Comparison of ENCODE assay signal across 8 cellular contexts in the genomic region with DNA sequence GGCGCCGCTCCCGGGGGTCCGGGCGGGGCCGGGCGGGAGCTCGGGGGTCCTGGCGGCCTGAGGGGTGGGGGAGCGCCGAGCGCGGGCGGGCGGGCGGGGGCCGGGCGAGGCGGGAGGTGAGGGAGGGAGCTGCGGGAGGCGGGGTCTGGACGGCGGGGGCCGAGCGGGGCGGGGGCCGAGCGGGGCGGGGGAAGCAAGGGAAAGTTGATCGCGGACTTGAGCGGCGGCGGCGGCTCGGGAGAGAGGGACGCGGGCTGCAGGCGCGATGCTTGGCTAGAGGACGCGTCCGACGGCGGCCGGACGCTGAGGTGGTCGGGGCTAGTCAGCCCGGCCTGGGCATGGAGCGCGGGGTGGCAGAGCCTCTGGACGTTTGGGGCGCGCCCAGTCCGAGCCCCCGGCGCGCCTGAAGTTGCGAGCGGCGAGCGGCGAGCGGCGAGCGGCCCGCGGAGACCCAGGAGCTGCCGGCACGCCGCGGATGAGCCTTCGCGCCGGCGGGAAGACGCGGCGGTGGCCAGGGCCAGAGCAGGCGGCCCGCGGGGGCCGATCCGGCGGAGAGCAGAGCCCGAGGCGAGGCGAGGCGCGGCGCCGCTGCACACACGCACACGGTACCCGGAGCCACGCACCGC. TPM values are rescaled to one million over a fixed set of nuclear protein-coding genes. Genes with fewer than 3 reads are reported as not detected.
DNase-seq lines count a peak whose midpoint lies in the region; ATAC-seq and TF ChIP-seq lines count a peak whose summit lies in the region.

A gene (plus strand): TSS at position 207 of the 626 bp plus-strand sequence. CDS start 42,912 bp downstream, outside the sequence.

- peak within 1 kb of the TSS; percentile 39 for H3K4me3 Mint-ChIP-seq in activated CD4-positive, alpha-beta memory T cell treated with anti-CD3 and anti-CD28 coated beads for 36 hours
- H3K4me3 Mint-ChIP-seq in activated CD4-positive, alpha-beta memory T cell treated with anti-CD3 and anti-CD28 coated beads, Interleukin-2, amount 10 ng/mL, durations not matched to agents 7 days and 5 days = no peak within 1 kb of the TSS

- peak within 1 kb of the TSS; percentile 91 for H3K4me3 ChIP-seq in WERI-Rb-1 (ENCODE audit: low read depth, low read length)
- peak within 1 kb of the TSS; percentile 43 to 61 (median 52) for H3K4me3 ChIP-seq in sigmoid colon

- POLR2A ChIA-PET in activated CD4-positive, alpha-beta memory T cell treated with anti-CD3 and anti-CD28 coated beads for 36 hours (lab: Charles Lee) = no interaction called here
- POLR2A ChIA-PET in activated CD4-positive, alpha-beta memory T cell treated with anti-CD3 and anti-CD28 coated beads, Interleukin-2, amount 10 ng/mL, durations not matched to agents 7 days and 5 days (lab: Charles Lee) = no interaction called here

- H3K36me3 ChIP-seq in WERI-Rb-1 (peaks cover 33% of the 10 kb centered on the region), sigmoid colon (no peaks in the 10 kb centered on the region)

- peaks cover 0 to 26% (median 18%) of the 10 kb centered on the region in 4 donors for H3K4me1 ChIP-seq in sigmoid colon

- peak; percentile 61 for ATAC-seq in left ventricle myocardium superior
- no peak for ATAC-seq in GM19328 (IDR thresholded peaks at IDR 0.05; ENCODE audit: unreplicated experiment)

- DNase-seq in activated CD4-positive, alpha-beta memory T cell treated with anti-CD3 and anti-CD28 coated beads for 36 hours = peak; percentile 25
- DNase-seq in activated CD4-positive, alpha-beta memory T cell treated with anti-CD3 and anti-CD28 coated beads, Interleukin-2, amount 10 ng/mL, durations not matched to agents 7 days and 5 days = no peak
- DNase-seq in WERI-Rb-1 = peak; percentile 83
- peak; percentile 74 for DNase-seq in left ventricle myocardium superior
- peak; percentile 70 for DNase-seq in sigmoid colon
- no peak for DNase-seq in KG1 (lab: John Stamatoyannopoulos, UW)
- no peak for DNase-seq in AG08395 (ENCODE audit: low spot score)

- no peak for TF ChIP-seq EP300 in sigmoid colon (IDR thresholded peaks at IDR 0.05)

- no peak within 1 kb of the TSS for H3K27ac Mint-ChIP-seq in activated CD4-positive, alpha-beta memory T cell treated with anti-CD3 and anti-CD28 coated beads for 36 hours
- no peak within 1 kb of the TSS for H3K27ac Mint-ChIP-seq in activated CD4-positive, alpha-beta memory T cell treated with anti-CD3 and anti-CD28 coated beads, Interleukin-2, amount 10 ng/mL, durations not matched to agents 7 days and 5 days

- no peaks in the 10 kb centered on the region for H3K27me3 ChIP-seq in WERI-Rb-1 (ENCODE audit: insufficient read depth, low read depth, severe bottlenecking)
- H3K27me3 ChIP-seq in sigmoid colon = peaks cover 25 to 49% (median 44%) of the 10 kb centered on the region in 3 donors

- peaks cover 7% of the 10 kb centered on the region for H3K4me1 Mint-ChIP-seq in activated CD4-positive, alpha-beta memory T cell treated with anti-CD3 and anti-CD28 coated beads for 36 hours (ENCODE audit: low read depth)
- peaks cover 8% of the 10 kb centered on the region for H3K4me1 Mint-ChIP-seq in activated CD4-positive, alpha-beta memory T cell treated with anti-CD3 and anti-CD28 coated beads, Interleukin-2, amount 10 ng/mL, durations not matched to agents 7 days and 5 days

- 1% methylated on average over 97 of the region's 97 CpGs for WGBS in sigmoid colon, 2 donors

- intact Hi-C loops in activated CD4-positive, alpha-beta memory T cell treated with anti-CD3 and anti-CD28 coated beads for 36 hours (cut with micrococcal nuclease) = loop anchor here (1.0 to 5.0 kb wide), 3 partner anchors 83 to 310 kb away; no protein-coding TSS in a partner anchor
- intact Hi-C loops in left ventricle myocardium superior (cut with micrococcal nuclease) = loop anchor here (10.0 kb wide), 1 partner anchor 168 kb away; no protein-coding TSS in a partner anchor
- intact Hi-C loops in sigmoid colon (cut with DNase I) = loop anchor here (2.0 to 5.0 kb wide), 5 partner anchors 80 to 415 kb away; a partner anchor contains a TSS

- H3K27me3 Mint-ChIP-seq in activated CD4-positive, alpha-beta memory T cell treated with anti-CD3 and anti-CD28 coated beads for 36 hours = peaks cover 46% of the 10 kb centered on the region
- peaks cover 66% of the 10 kb centered on the region for H3K27me3 Mint-ChIP-seq in activated CD4-positive, alpha-beta memory T cell treated with anti-CD3 and anti-CD28 coated beads, Interleukin-2, amount 10 ng/mL, durations not matched to agents 7 days and 5 days

- CTCF ChIA-PET in activated CD4-positive, alpha-beta memory T cell treated with anti-CD3 and anti-CD28 coated beads for 36 hours (lab: Charles Lee) = interaction anchor here (1.2 to 6.5 kb wide), 7 partner anchors 12 to 311 kb away, joined by 3 to 50 read pairs (median 9); no protein-coding TSS in a partner anchor
- CTCF ChIA-PET in activated CD4-positive, alpha-beta memory T cell treated with anti-CD3 and anti-CD28 coated beads, Interleukin-2, amount 10 ng/mL, durations not matched to agents 7 days and 5 days (lab: Charles Lee) = no interaction called here

- H3K9me3 Mint-ChIP-seq in activated CD4-positive, alpha-beta memory T cell treated with anti-CD3 and anti-CD28 coated beads for 36 hours = no peaks in the 10 kb centered on the region
- H3K9me3 Mint-ChIP-seq in activated CD4-positive, alpha-beta memory T cell treated with anti-CD3 and anti-CD28 coated beads, Interleukin-2, amount 10 ng/mL, durations not matched to agents 7 days and 5 days = no peaks in the 10 kb centered on the region

- no peak for TF ChIP-seq CTCF in WERI-Rb-1 (IDR thresholded peaks at IDR 0.05; ENCODE audit: low read depth, low read length)
- no peak for TF ChIP-seq CTCF in sigmoid colon (IDR thresholded peaks at IDR 0.05)

- no peak for TF ChIP-seq POLR2A in sigmoid colon (IDR thresholded peaks at IDR 0.05)

- H3K36me3 Mint-ChIP-seq in activated CD4-positive, alpha-beta memory T cell treated with anti-CD3 and anti-CD28 coated beads for 36 hours = no peaks in the 10 kb centered on the region
- H3K36me3 Mint-ChIP-seq in activated CD4-positive, alpha-beta memory T cell treated with anti-CD3 and anti-CD28 coated beads, Interleukin-2, amount 10 ng/mL, durations not matched to agents 7 days and 5 days (ENCODE audit: low read depth) = no peaks in the 10 kb centered on the region

- H3K27ac ChIP-seq in WERI-Rb-1 (peak within 1 kb of the TSS; percentile 99), sigmoid colon (peak within 1 kb of the TSS; percentile 2 to 79 (median 41))

- no peaks in the 10 kb centered on the region for H3K9me3 ChIP-seq in WERI-Rb-1 (ENCODE audit: severe bottlenecking)
- no peaks in the 10 kb centered on the region for H3K9me3 ChIP-seq in sigmoid colon

RNA-seq across cellular contexts. Expression of the gene that starts here (rescaled TPM):
- 1 to 10 TPM; 2.6 TPM for total RNA-seq in activated CD4-positive, alpha-beta memory T cell treated with anti-CD3 and anti-CD28 coated beads for 36 hours
- total RNA-seq in activated CD4-positive, alpha-beta memory T cell treated with anti-CD3 and anti-CD28 coated beads, Interleukin-2, amount 10 ng/mL, durations not matched to agents 7 days and 5 days = 1 to 10 TPM; 1.3 TPM
- total RNA-seq in left ventricle myocardium superior (5.4 TPM), sigmoid colon (1 to 10 TPM; 3.0 to 7.2 (median 3.7) TPM)
- polyA plus RNA-seq in sigmoid colon = 1 to 10 TPM; 1.5 to 2.1 (median 1.8) TPM

Comparison
In these comparisons a context has a peak if more than half of its experiments do, and no peak if none do; other contexts are left out.
1. DNase-seq: peak in activated CD4-positive, alpha-beta memory T cell treated with anti-CD3 and anti-CD28 coated beads for 36 hours (single experiment), WERI-Rb-1 (single experiment), left ventricle myocardium superior (single experiment) and sigmoid colon (single experiment); none in activated CD4-positive, alpha-beta memory T cell treated with anti-CD3 and anti-CD28 coated beads, Interleukin-2, amount 10 ng/mL, durations not matched to agents 7 days and 5 days (single experiment), KG1 (single experiment) and AG08395 (single experiment).